In genomic region chr3:42590989-42591756, GRCh38 we compare ENCODE assay signal across 8 cellular contexts. TPM values are rescaled to one million over a fixed set of nuclear protein-coding genes. Genes with fewer than 3 reads are reported as not detected.
DNase-seq lines count a peak whose midpoint lies in the region; ATAC-seq, FAIRE-seq and TF ChIP-seq lines count a peak whose summit lies in the region.

No MANE protein-coding gene starts in this region.

- BruUV-seq in endothelial cell of umbilical vein (replicated peaks; lab: Mats Ljungman, UMichigan): no TSS peak

- H3K79me2 ChIP-seq in endothelial cell of umbilical vein (ENCODE audit: control insufficient read depth, insufficient read depth, low read length): peaks cover 28% of the 10 kb centered on the region
- H3K79me2 ChIP-seq in osteoblast (ENCODE audit: insufficient read depth, low read length): peaks cover 37% of the 10 kb centered on the region

- peaks cover 15% of the 10 kb centered on the region for H3K4me1 ChIP-seq in endothelial cell of umbilical vein (ENCODE audit: control insufficient read depth, extremely low read depth, insufficient read depth, low read length)
- peaks cover 12% of the 10 kb centered on the region for H3K4me1 ChIP-seq in osteoblast (ENCODE audit: insufficient read depth, low read length)

- no peaks in the 10 kb centered on the region for H3K9me1 ChIP-seq in endothelial cell of umbilical vein (replicated peaks; ENCODE audit: control insufficient read depth, extremely low read depth, insufficient read depth, low read length)

- peak overlapping the region; percentile 57 for H3K27ac ChIP-seq in endothelial cell of umbilical vein (ENCODE audit: insufficient read depth, low read depth, low read length)
- H3K27ac ChIP-seq in osteoblast (ENCODE audit: low read depth, low read length): peak overlapping the region; percentile 78

- FAIRE-seq in endothelial cell of umbilical vein (lab: Jason Lieb, UNC): peak; percentile 82

- H3K4me2 ChIP-seq in endothelial cell of umbilical vein (ENCODE audit: insufficient read depth, low read length) (peak overlapping the region; percentile 88), osteoblast (ENCODE audit: insufficient read depth, low read length) (peak overlapping the region; percentile 89)

- no peak overlapping the region for H2AFZ ChIP-seq in endothelial cell of umbilical vein (ENCODE audit: low read depth, low read length)
- H2AFZ ChIP-seq in osteoblast (ENCODE audit: low read length): peak overlapping the region; percentile 73

- TF ChIP-seq CTCF in endothelial cell of umbilical vein (IDR thresholded peaks at IDR 0.05; ENCODE audit: extremely low read depth in 1 of 2, insufficient read depth in 1 of 2, low read depth in 1 of 2, low read length in 2 of 2) (no peak), osteoblast (IDR thresholded peaks at IDR 0.05; ENCODE audit: extremely low read depth, low read depth, low read length) (no peak)

- intact Hi-C loops in endothelial cell of umbilical vein (cut with micrococcal nuclease): loop anchor here (1.0 kb wide), 2 partner anchors 9 kb away; partner anchors contain the start of gene NKTR

- peaks cover 2 to 4% of the 10 kb centered on the region in 2 experiments for H3K36me3 ChIP-seq in endothelial cell of umbilical vein (ENCODE audit: control insufficient read depth in 2 of 2, extremely low read depth in 1 of 2, insufficient read depth in 2 of 2, low read length in 2 of 2)
- peaks cover 9% of the 10 kb centered on the region for H3K36me3 ChIP-seq in osteoblast (ENCODE audit: insufficient read depth, low read length)

- no peaks in the 10 kb centered on the region for H3K27me3 ChIP-seq in endothelial cell of umbilical vein (ENCODE audit: control insufficient read depth in 2 of 2, insufficient read depth in 2 of 2, low read length in 2 of 2)
- H3K27me3 ChIP-seq in osteoblast (ENCODE audit: insufficient read depth, low read length): no peaks in the 10 kb centered on the region

- CTCF ChIA-PET in endothelial cell of umbilical vein (lab: Charles Lee): interaction anchor here (1.0 to 2.1 kb wide), 5 partner anchors 10 to 61 kb away, joined by 4 to 8 read pairs (median 6); partner anchors contain the start of gene NKTR

- dilution Hi-C loops in endothelial cell of umbilical vein (cut with MboI; ENCODE audit: extremely low pct_ligation_motif_present, low sequenced_read_pairs): no loop called here

- H3K9me3 ChIP-seq in endothelial cell of umbilical vein (replicated peaks; ENCODE audit: control insufficient read depth, insufficient read depth, low read length): no peaks in the 10 kb centered on the region
- H3K9me3 ChIP-seq in osteoblast (ENCODE audit: low read depth, low read length): no peaks in the 10 kb centered on the region

- no peak for TF ChIP-seq POLR2A in endothelial cell of umbilical vein (IDR thresholded peaks at IDR 0.05; ENCODE audit: low read depth, low read length)

- peak; percentile 39 for DNase-seq in RKO (ENCODE audit: low spot score)
- peak; percentile 31 for DNase-seq in endothelial cell of umbilical vein (ENCODE audit: low read depth, low spot score)
- DNase-seq in osteoblast (ENCODE audit: insufficient read length, low spot score, missing footprints): no peak
- DNase-seq in NCI-H345 (lab: John Stamatoyannopoulos, UW): no peak
- DNase-seq in putamen (ENCODE audit: low spot score): no peak
- DNase-seq in NCI-H146 (lab: John Stamatoyannopoulos, UW): no peak

- POLR2A ChIA-PET in endothelial cell of umbilical vein (lab: Charles Lee): interaction anchor here (2.0 kb wide), 1 partner anchor 9 kb away, joined by 16 read pairs; the partner anchor contains the start of gene NKTR

- H3K9ac ChIP-seq in endothelial cell of umbilical vein (replicated peaks; ENCODE audit: extremely low read depth, insufficient read depth, low read length): peak overlapping the region; percentile 76

- H3K4me3 ChIP-seq in endothelial cell of umbilical vein (replicated peaks in 1 of 3; ENCODE audit: insufficient read depth in 1 of 3, low read depth in 1 of 3, low read length in 3 of 3) (peak overlapping the region; percentile 43 to 75 (median 67)), osteoblast (ENCODE audit: insufficient read depth, low read length) (peak overlapping the region; percentile 85)

- H4K20me1 ChIP-seq in endothelial cell of umbilical vein (replicated peaks; ENCODE audit: control insufficient read depth, extremely low read depth, insufficient read depth, low read length) (no peaks in the 10 kb centered on the region), osteoblast (ENCODE audit: insufficient read depth, low read length) (no peaks in the 10 kb centered on the region)

- ATAC-seq in GM21528 (IDR thresholded peaks at IDR 0.05; ENCODE audit: low FRiP score, unreplicated experiment): peak; percentile 11
- no peak for ATAC-seq in GM21515 (IDR thresholded peaks at IDR 0.05; ENCODE audit: unreplicated experiment)

TF ChIP-seq in endothelial cell of umbilical vein, 7 proteins besides CTCF, POLR2A, EP300 and RAD21:
- TF ChIP-seq GATA2 (IDR thresholded peaks at IDR 0.05; ENCODE audit: insufficient read depth, insufficient read length, low read depth, low read length) (no peak), JUN (IDR thresholded peaks at IDR 0.05; ENCODE audit: borderline replicate concordance, insufficient read depth, insufficient read length, low read depth) (no peak), MYC (IDR thresholded peaks at IDR 0.05; ENCODE audit: low read depth, low read length) (no peak), EZH2 (IDR thresholded peaks at IDR 0.05; ENCODE audit: borderline replicate concordance, low read depth, low read length, severe bottlenecking) (no peak), MAX (IDR thresholded peaks at IDR 0.05; ENCODE audit: insufficient read depth, insufficient read length) (no peak), FOS (IDR thresholded peaks at IDR 0.05; ENCODE audit: borderline replicate concordance, insufficient read depth, low read length) (no peak)

RNA-seq across cellular contexts. Expression of gene SS18L2, which starts 0.5 kb away (rescaled TPM):
- total RNA-seq in endothelial cell of umbilical vein: 28.6 and 32.4 TPM in 2 replicates
- polyA plus RNA-seq in endothelial cell of umbilical vein: 14.5 and 20.3 TPM in 2 replicates
- 29.4 and 29.9 TPM in 2 replicates for polyA plus RNA-seq in endothelial cell of umbilical vein (2011; cell fraction: cytosol; rRNA removed)
- 14.6 and 18.4 TPM in 2 replicates for polyA plus RNA-seq in endothelial cell of umbilical vein (2011; cell fraction: nucleus; rRNA removed)
- polyA plus RNA-seq in endothelial cell of umbilical vein (2012): 34.1 and 53.8 TPM in 2 replicates
- polyA minus RNA-seq in endothelial cell of umbilical vein: 11.7 and 19.5 TPM in 2 replicates
- 12.2 TPM for polyA minus RNA-seq in endothelial cell of umbilical vein (2011; cell fraction: cytosol; rRNA and poly(A)+ RNA removed)
- polyA minus RNA-seq in endothelial cell of umbilical vein (2011; cell fraction: nucleus; rRNA and poly(A)+ RNA removed): 3.1 and 7.0 TPM in 2 replicates
- total RNA-seq in osteoblast: 11.6 and 12.7 TPM in 2 replicates

RNA-seq across cellular contexts. Expression of gene NKTR, which starts 9.3 kb away (rescaled TPM):
- total RNA-seq in endothelial cell of umbilical vein (92.6 and 99.0 TPM in 2 replicates), osteoblast (80.3 and 98.4 TPM in 2 replicates)
- 22.3 and 27.4 TPM in 2 replicates for polyA plus RNA-seq in endothelial cell of umbilical vein
- polyA plus RNA-seq in endothelial cell of umbilical vein (2011; cell fraction: cytosol; rRNA removed): 8.7 and 14.4 TPM in 2 replicates
- 257 and 378 TPM in 2 replicates for polyA plus RNA-seq in endothelial cell of umbilical vein (2011; cell fraction: nucleus; rRNA removed)
- polyA plus RNA-seq in endothelial cell of umbilical vein (2012): 35.0 and 49.7 TPM in 2 replicates
- polyA minus RNA-seq in endothelial cell of umbilical vein: 51.7 and 60.7 TPM in 2 replicates
- 23.9 TPM for polyA minus RNA-seq in endothelial cell of umbilical vein (2011; cell fraction: cytosol; rRNA and poly(A)+ RNA removed)
- 197 and 292 TPM in 2 replicates for polyA minus RNA-seq in endothelial cell of umbilical vein (2011; cell fraction: nucleus; rRNA and poly(A)+ RNA removed)

RNA-seq across cellular contexts. Expression of gene SEC22C, which starts 9.4 kb away (rescaled TPM):
- total RNA-seq in endothelial cell of umbilical vein: 60.7 and 61.9 TPM in 2 replicates
- polyA plus RNA-seq in endothelial cell of umbilical vein: 32.9 and 43.9 TPM in 2 replicates
- polyA plus RNA-seq in endothelial cell of umbilical vein (2011; cell fraction: cytosol; rRNA removed): 36.5 and 37.4 TPM in 2 replicates
- 51.9 and 57.1 TPM in 2 replicates for polyA plus RNA-seq in endothelial cell of umbilical vein (2011; cell fraction: nucleus; rRNA removed)
- 37.3 and 53.1 TPM in 2 replicates for polyA plus RNA-seq in endothelial cell of umbilical vein (2012)
- polyA minus RNA-seq in endothelial cell of umbilical vein: 44.7 and 50.3 TPM in 2 replicates
- 15.2 TPM for polyA minus RNA-seq in endothelial cell of umbilical vein (2011; cell fraction: cytosol; rRNA and poly(A)+ RNA removed)
- 24.0 and 24.3 TPM in 2 replicates for polyA minus RNA-seq in endothelial cell of umbilical vein (2011; cell fraction: nucleus; rRNA and poly(A)+ RNA removed)
- total RNA-seq in osteoblast: 60.1 and 62.2 TPM in 2 replicates

Comparison
In these comparisons a context has a peak if more than half of its experiments do, and no peak if none do; other contexts are left out.
1. DNase-seq: peak in RKO (single experiment) and endothelial cell of umbilical vein (single experiment); none in osteoblast (single experiment), NCI-H345 (single experiment), putamen (single experiment) and NCI-H146 (single experiment).